Comparison of ENCODE assay signal across 10 cellular contexts in the genomic region with DNA sequence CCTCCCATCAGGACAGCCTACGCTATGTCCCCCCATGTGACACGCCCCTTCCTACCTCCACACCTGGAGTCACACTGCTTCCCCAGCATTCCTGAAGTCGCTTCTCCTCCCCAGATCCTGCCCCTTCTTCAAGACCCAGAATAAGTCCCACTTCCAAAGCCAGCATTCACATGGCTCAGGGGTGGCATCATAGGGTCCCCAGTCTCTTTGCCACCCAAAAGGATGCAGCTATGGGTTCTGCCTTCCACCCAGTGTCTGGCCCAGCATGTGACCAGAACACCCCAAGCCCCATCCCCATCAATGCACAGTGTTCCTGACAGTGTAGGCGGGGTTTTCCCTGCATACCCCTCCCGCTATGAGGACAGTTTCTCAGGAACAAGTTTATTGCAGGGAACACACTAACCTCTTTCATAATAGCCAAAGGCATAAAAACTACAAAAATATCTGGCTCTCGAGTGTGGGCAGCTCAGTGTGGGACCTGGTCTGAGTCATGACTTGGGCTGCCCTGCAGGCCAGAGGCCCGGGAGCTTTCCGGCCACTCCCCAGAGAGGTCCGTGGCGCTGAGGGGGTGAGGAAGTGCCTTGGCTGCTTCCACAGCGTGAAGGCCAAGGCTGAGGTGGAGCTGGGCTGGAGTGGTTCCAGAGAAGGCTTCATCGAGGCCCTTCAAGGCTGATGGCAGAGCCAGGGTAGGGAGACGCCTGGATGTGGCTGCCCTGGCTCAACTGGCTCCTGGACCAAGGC. TPM values are rescaled to one million over a fixed set of nuclear protein-coding genes. Genes with fewer than 3 reads are reported as not detected.
DNase-seq lines count a peak whose midpoint lies in the region; TF ChIP-seq lines count a peak whose summit lies in the region.
"Had no signal": no experiment of that assay in that cellular context is flagged by ENCODE, and none has a peak within 500 bp of the region (broad histone marks: within the 10 kb centered on the region; RNA-seq: fewer than 3 reads in every experiment).

No MANE protein-coding gene starts in this region.

- TF ChIP-seq CTCF in Calu3 (IDR thresholded peaks at IDR 0.05; ENCODE audit: unreplicated experiment): no peak
- no peak for TF ChIP-seq CTCF in GM13976 (IDR thresholded peaks at IDR 0.05; ENCODE audit: borderline replicate concordance, control extremely low read depth, extremely low read depth, insufficient read depth, missing control alignments)

- DNase-seq in Calu3: peak; percentile 74
- peak; percentile 75 for DNase-seq in T1000 (lab: John Stamatoyannopoulos, UW)
- DNase-seq in glomerular visceral epithelial cell (ENCODE audit: extremely low spot score): peak; percentile 96
- DNase-seq in DMS114 treated with DMSO at 0.1 percent for 48 hours (lab: John Stamatoyannopoulos, UW; ENCODE audit: unreplicated experiment): no peak
- no peak for DNase-seq in G401 (ENCODE audit: low spot score)
- DNase-seq in NCI-H2107 treated with DMSO at 0.1 percent for 48 hours (lab: John Stamatoyannopoulos, UW; ENCODE audit: unreplicated experiment): no peak
- DNase-seq in GM13976 (ENCODE audit: low spot score): no peak

- no peak overlapping the region for H3K4me3 Mint-ChIP-seq in Calu3 (ENCODE audit: low read depth, unreplicated experiment)
- H3K4me3 Mint-ChIP-seq: naive thymus-derived CD8-positive, alpha-beta T cell had no signal

- intact Hi-C loops in Calu3 (cut with micrococcal nuclease; ENCODE audit: unreplicated experiment): no loop called here

- no peaks in the 10 kb centered on the region for H3K27me3 ChIP-seq in rectal smooth muscle tissue (ENCODE audit: control insufficient read depth, insufficient read depth, low read length)

- H3K4me1 ChIP-seq in rectal smooth muscle tissue (ENCODE audit: control insufficient read depth, insufficient read depth, low read length): peaks cover 16% of the 10 kb centered on the region

- peaks cover 34% of the 10 kb centered on the region for H3K4me1 Mint-ChIP-seq in Calu3 (ENCODE audit: low read depth, unreplicated experiment)
- H3K4me1 Mint-ChIP-seq: naive thymus-derived CD8-positive, alpha-beta T cell had no signal

- no peaks in the 10 kb centered on the region for H3K36me3 ChIP-seq in rectal smooth muscle tissue (ENCODE audit: control insufficient read depth, insufficient read depth, low read length)

- CTCF ChIA-PET in Calu3 (lab: Charles Lee): interaction anchor here (0.6 to 1.7 kb wide), 8 partner anchors 9 to 219 kb away, joined by 3 to 7 read pairs (median 3); no protein-coding TSS in a partner anchor

- peaks cover 33% of the 10 kb centered on the region for H3K27me3 Mint-ChIP-seq in Calu3 (ENCODE audit: unreplicated experiment)

- H3K9ac ChIP-seq in rectal smooth muscle tissue (ENCODE audit: low read length): no peak overlapping the region

- peak overlapping the region; percentile 24 for H3K27ac ChIP-seq in rectal smooth muscle tissue (ENCODE audit: low read depth, low read length)

- H3K9me3 Mint-ChIP-seq in Calu3 (ENCODE audit: low read depth, unreplicated experiment): no peaks in the 10 kb centered on the region
- H3K9me3 Mint-ChIP-seq: naive thymus-derived CD8-positive, alpha-beta T cell had no signal

- H3K36me3 Mint-ChIP-seq in Calu3 (ENCODE audit: insufficient read depth, unreplicated experiment): peaks cover 12% of the 10 kb centered on the region
- H3K36me3 Mint-ChIP-seq: naive thymus-derived CD8-positive, alpha-beta T cell had no signal

- no peak overlapping the region for H3K4me3 ChIP-seq in rectal smooth muscle tissue (ENCODE audit: low read length)

- in situ Hi-C loops in G401 (cut with HindIII; ENCODE audit: low sequenced_read_pairs): no loop called here
- in situ Hi-C loops in GM13976 (cut with MboI; ENCODE audit: low sequenced_read_pairs, unreplicated experiment): no loop called here

- BruUV-seq in Calu3 (replicated peaks; lab: Mats Ljungman, UMichigan): no TSS peak

- peak overlapping the region; percentile 29 for H3K27ac Mint-ChIP-seq in Calu3 (ENCODE audit: unreplicated experiment)

RNA-seq across cellular contexts. Expression of a gene that starts 5.8 kb away (rescaled TPM):
- not detected in 2 replicates for total RNA-seq in Calu3 (2022)
- total RNA-seq in G401 (2014; rRNA removed; shearing (Covaris generic)): 3.4 and 5.7 TPM in 2 replicates
- total RNA-seq: naive thymus-derived CD8-positive, alpha-beta T cell had no signal

RNA-seq across cellular contexts. Expression of a gene that starts 23.3 kb away (rescaled TPM):
- total RNA-seq in Calu3 (2022): 5.9 and 8.4 TPM in 2 replicates
- 17.2 and 23.9 TPM in 2 replicates for total RNA-seq in G401 (2014; rRNA removed; shearing (Covaris generic))
- total RNA-seq: naive thymus-derived CD8-positive, alpha-beta T cell; subcutaneous adipose tissue had no signal

RNA-seq across cellular contexts. Expression of a gene that starts 48.9 kb away (rescaled TPM):
- not detected in 2 replicates for total RNA-seq in Calu3 (2022)
- total RNA-seq in G401 (2014; rRNA removed; shearing (Covaris generic)): not detected in 2 replicates
- total RNA-seq: naive thymus-derived CD8-positive, alpha-beta T cell had no signal

RNA-seq across cellular contexts. Expression of a gene that starts 56.9 kb away (rescaled TPM):
- total RNA-seq in Calu3 (2022): 2.1 and 2.7 TPM in 2 replicates
- total RNA-seq in G401 (2014; rRNA removed; shearing (Covaris generic)): 3.5 and 16.8 TPM in 2 replicates
- total RNA-seq: naive thymus-derived CD8-positive, alpha-beta T cell; subcutaneous adipose tissue had no signal

Comparison
In these comparisons a context has a peak if more than half of its experiments do, and no peak if none do; other contexts are left out.
1. DNase-seq: peak in Calu3 (single experiment), T1000 (single experiment) and glomerular visceral epithelial cell (single experiment); none in DMS114 treated with DMSO at 0.1 percent for 48 hours (single experiment), G401 (single experiment), NCI-H2107 treated with DMSO at 0.1 percent for 48 hours (single experiment) and GM13976 (single experiment).